ENCODE assay signal across 1 cellular context in the genomic region with DNA sequence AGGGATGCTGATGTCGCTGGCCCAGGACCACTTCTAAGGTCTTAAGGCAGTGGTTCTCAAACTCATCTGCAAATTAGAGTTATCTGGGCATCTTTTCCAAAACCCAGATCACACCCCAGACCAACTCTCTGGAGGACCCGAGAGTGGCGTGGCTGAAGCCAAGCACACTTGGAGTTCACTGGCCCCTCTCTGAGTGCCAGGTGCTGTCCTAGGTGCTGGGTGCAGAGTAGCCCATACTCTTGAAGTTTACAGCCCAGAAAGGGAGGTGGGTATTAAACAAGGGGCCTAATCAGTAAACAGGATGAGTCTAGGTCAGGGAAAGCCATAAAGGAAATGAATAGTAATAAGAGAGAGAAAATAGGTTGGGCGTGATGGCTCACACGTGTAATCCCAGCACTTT.
TF ChIP-seq lines count a peak whose summit lies in the region.

No MANE protein-coding gene starts in this region.

TF ChIP-seq in Ishikawa, 13 proteins besides CTCF, POLR2A, EP300 and RAD21 (continued from another document):
- no peak for TF ChIP-seq NFIC (IDR thresholded peaks at IDR 0.05)
